ENCODE assay signal across 16 cellular contexts in genomic region chr4:129583868-129584267, GRCh38.
DNase-seq lines count a peak whose midpoint lies in the region; ATAC-seq and TF ChIP-seq lines count a peak whose summit lies in the region.
"Had no signal": no experiment of that assay in that cellular context is flagged by ENCODE, and none has a peak within 500 bp of the region (broad histone marks: within the 10 kb centered on the region; RNA-seq: fewer than 3 reads in every experiment).

No MANE protein-coding gene starts in this region.

- TF ChIP-seq CTCF in osteocyte (IDR thresholded peaks at IDR 0.05) (no peak), osteoblast (IDR thresholded peaks at IDR 0.05; ENCODE audit: extremely low read depth, low read depth, low read length) (no peak)

- H3K9me3 Mint-ChIP-seq in osteocyte (ENCODE audit: unreplicated experiment) = peaks cover 15% of the 10 kb centered on the region

- H3K4me3 ChIP-seq in osteoblast (ENCODE audit: insufficient read depth, low read length) = no peak overlapping the region
- H3K4me3 ChIP-seq: upper lobe of right lung had no signal

- DNase-seq in EL = peak; percentile 3
- peak; percentile 38 to 46 for DNase-seq in NOMO-1 (lab: John Stamatoyannopoulos, UW; ENCODE audit: unreplicated experiment in 2 of 2)
- DNase-seq in fibroblast of gingiva (ENCODE audit: low read depth) = peak; percentile 80
- DNase-seq in osteocyte (ENCODE audit: extremely low spot score, unreplicated experiment) = no peak
- no peak for DNase-seq in activated CD4-positive, alpha-beta T cell treated with anti-CD3 and anti-CD28 coated beads for 48 hours
- DNase-seq in osteoblast (ENCODE audit: insufficient read length, low spot score, missing footprints) = no peak
- DNase-seq in middle frontal gyrus (ENCODE audit: extremely low spot score, low spot score) = no peak
- DNase-seq: activated T-cell treated with anti-CD3 and anti-CD28 coated beads, Interleukin-2, amount 50 U/mL, for 24 hours; kidney; stimulated activated CD4-positive, alpha-beta T cell treated with anti-CD3 and anti-CD28 coated beads, Interleukin-4, amount 100 ng/mL, for 24 hours; T-cell; upper lobe of right lung had no signal

- H3K4me2 ChIP-seq in osteoblast (ENCODE audit: insufficient read depth, low read length) = no peak overlapping the region

- no peaks in the 10 kb centered on the region for H3K36me3 Mint-ChIP-seq in osteocyte (ENCODE audit: unreplicated experiment)
- H3K36me3 Mint-ChIP-seq: stimulated activated effector memory CD8-positive, alpha-beta T cell treated with anti-CD3 and anti-CD28 coated beads, Interleukin-12 subunit alpha, Interleukin-12 subunit beta, amount 100 ng/mL, for 72 hours; T-cell had no signal

- no peak for ATAC-seq in HG03378 (IDR thresholded peaks at IDR 0.05; ENCODE audit: unreplicated experiment)
- ATAC-seq: activated CD4-positive, CD25-positive, alpha-beta regulatory T cell treated with anti-CD3 and anti-CD28 coated beads, Interleukin-2, amount 50 U/mL, for 24 hours; stimulated activated effector memory CD8-positive, alpha-beta T cell treated with anti-CD3 and anti-CD28 coated beads, Interleukin-12 subunit alpha, Interleukin-12 subunit beta, amount 100 ng/mL, for 72 hours; T-cell; upper lobe of right lung had no signal

- H3K4me3 Mint-ChIP-seq in osteocyte (ENCODE audit: unreplicated experiment) = no peak overlapping the region
- H3K4me3 Mint-ChIP-seq: activated T-cell treated with anti-CD3 and anti-CD28 coated beads, Interleukin-2, amount 50 U/mL, for 24 hours; stimulated activated effector memory CD8-positive, alpha-beta T cell treated with anti-CD3 and anti-CD28 coated beads, Interleukin-12 subunit alpha, Interleukin-12 subunit beta, amount 100 ng/mL, for 72 hours; T-cell had no signal

- H3K27ac Mint-ChIP-seq in osteocyte (ENCODE audit: unreplicated experiment) = peak overlapping the region; percentile 29
- H3K27ac Mint-ChIP-seq: activated T-cell treated with anti-CD3 and anti-CD28 coated beads, Interleukin-2, amount 50 U/mL, for 24 hours; stimulated activated effector memory CD8-positive, alpha-beta T cell treated with anti-CD3 and anti-CD28 coated beads, Interleukin-12 subunit alpha, Interleukin-12 subunit beta, amount 100 ng/mL, for 72 hours; T-cell had no signal

- no peaks in the 10 kb centered on the region for H3K79me2 ChIP-seq in osteoblast (ENCODE audit: insufficient read depth, low read length)

- H3K27me3 ChIP-seq in osteoblast (ENCODE audit: insufficient read depth, low read length) = no peaks in the 10 kb centered on the region
- H3K27me3 ChIP-seq: upper lobe of right lung had no signal

- H3K4me1 Mint-ChIP-seq in osteocyte (ENCODE audit: unreplicated experiment) = peaks cover 4% of the 10 kb centered on the region
- H3K4me1 Mint-ChIP-seq: stimulated activated effector memory CD8-positive, alpha-beta T cell treated with anti-CD3 and anti-CD28 coated beads, Interleukin-12 subunit alpha, Interleukin-12 subunit beta, amount 100 ng/mL, for 72 hours; T-cell had no signal

- no peak overlapping the region for H3K27ac ChIP-seq in osteoblast (ENCODE audit: low read depth, low read length)
- H3K27ac ChIP-seq: C4-2B, upper lobe of right lung had no signal

- no peaks in the 10 kb centered on the region for H3K4me1 ChIP-seq in osteoblast (ENCODE audit: insufficient read depth, low read length)
- H3K4me1 ChIP-seq: upper lobe of right lung had no signal

- H3K36me3 ChIP-seq in osteoblast (ENCODE audit: insufficient read depth, low read length) = no peaks in the 10 kb centered on the region
- H3K36me3 ChIP-seq: upper lobe of right lung had no signal

- no peak overlapping the region for H2AFZ ChIP-seq in osteoblast (ENCODE audit: low read length)

- H3K27me3 Mint-ChIP-seq in osteocyte (ENCODE audit: unreplicated experiment) = no peaks in the 10 kb centered on the region
- H3K27me3 Mint-ChIP-seq: activated T-cell treated with anti-CD3 and anti-CD28 coated beads, Interleukin-2, amount 50 U/mL, for 24 hours had no signal

- no peaks in the 10 kb centered on the region for H3K9me3 ChIP-seq in osteoblast (ENCODE audit: low read depth, low read length)
- H3K9me3 ChIP-seq: upper lobe of right lung had no signal

- no peaks in the 10 kb centered on the region for H4K20me1 ChIP-seq in osteoblast (ENCODE audit: insufficient read depth, low read length)

Comparison
In these comparisons a context has a peak if more than half of its experiments do, and no peak if none do; other contexts are left out.
1. DNase-seq: peak in EL (single experiment), NOMO-1 (2 of 2) and fibroblast of gingiva (single experiment); none in osteocyte (single experiment), activated CD4-positive, alpha-beta T cell treated with anti-CD3 and anti-CD28 coated beads for 48 hours (single experiment), osteoblast (single experiment) and middle frontal gyrus (single experiment).